1 cellular context compared by ENCODE assay signal in the genomic region with DNA sequence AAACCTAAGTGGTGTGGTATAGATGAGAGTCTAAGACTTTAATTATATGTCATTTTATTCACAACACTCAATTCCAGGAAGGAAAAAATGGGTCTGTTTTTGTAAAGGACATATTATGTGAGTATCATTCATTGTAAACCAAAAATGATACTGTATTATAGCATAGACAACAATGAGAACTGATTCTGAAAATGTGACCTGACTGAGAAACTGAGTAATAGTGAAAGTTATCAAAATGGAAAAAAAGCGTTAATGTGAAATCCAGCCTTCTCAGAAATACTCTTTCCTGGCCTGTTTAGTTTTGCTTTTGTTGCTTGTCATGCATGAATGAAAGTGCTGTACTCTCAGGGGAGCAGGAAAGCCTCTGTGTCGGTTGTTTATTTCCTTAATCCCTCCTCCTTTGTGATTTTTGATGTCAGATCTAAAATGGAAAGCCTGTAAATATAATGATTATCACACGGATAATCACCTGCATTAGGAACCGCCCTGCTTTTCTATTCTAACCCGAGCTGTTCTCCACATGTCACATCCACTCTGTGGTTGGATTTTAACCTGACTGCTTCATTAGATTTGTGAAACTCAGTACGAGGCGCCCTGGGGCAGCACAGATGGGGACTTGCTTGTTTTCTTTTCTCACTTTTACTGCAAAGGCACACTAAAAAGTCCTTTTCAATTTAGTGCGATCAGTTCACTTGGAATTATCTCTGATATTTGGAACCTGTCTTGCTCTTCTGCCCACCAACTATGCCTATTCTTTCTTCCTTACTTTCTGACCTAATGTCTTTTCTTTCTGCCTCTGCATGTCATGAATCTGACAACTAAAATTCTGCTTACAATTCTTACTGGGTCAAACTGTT.
TF ChIP-seq lines count a peak whose summit lies in the region.

No MANE protein-coding gene starts in this region.

TF ChIP-seq in HepG2, 621 proteins besides CTCF, POLR2A, EP300 and RAD21 (continued from another document):
- TF ChIP-seq, protein P1, sequence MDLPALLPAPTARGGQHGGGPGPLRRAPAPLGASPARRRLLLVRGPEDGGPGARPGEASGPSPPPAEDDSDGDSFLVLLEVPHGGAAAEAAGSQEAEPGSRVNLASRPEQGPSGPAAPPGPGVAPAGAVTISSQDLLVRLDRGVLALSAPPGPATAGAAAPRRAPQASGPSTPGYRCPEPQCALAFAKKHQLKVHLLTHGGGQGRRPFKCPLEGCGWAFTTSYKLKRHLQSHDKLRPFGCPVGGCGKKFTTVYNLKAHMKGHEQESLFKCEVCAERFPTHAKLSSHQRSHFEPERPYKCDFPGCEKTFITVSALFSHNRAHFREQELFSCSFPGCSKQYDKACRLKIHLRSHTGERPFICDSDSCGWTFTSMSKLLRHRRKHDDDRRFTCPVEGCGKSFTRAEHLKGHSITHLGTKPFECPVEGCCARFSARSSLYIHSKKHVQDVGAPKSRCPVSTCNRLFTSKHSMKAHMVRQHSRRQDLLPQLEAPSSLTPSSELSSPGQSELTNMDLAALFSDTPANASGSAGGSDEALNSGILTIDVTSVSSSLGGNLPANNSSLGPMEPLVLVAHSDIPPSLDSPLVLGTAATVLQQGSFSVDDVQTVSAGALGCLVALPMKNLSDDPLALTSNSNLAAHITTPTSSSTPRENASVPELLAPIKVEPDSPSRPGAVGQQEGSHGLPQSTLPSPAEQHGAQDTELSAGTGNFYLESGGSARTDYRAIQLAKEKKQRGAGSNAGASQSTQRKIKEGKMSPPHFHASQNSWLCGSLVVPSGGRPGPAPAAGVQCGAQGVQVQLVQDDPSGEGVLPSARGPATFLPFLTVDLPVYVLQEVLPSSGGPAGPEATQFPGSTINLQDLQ (CRISPR knock-in tag; IDR thresholded peaks at IDR 0.05) = no peak
- no peak for TF ChIP-seq FOXA1 (IDR thresholded peaks at IDR 0.05)
- TF ChIP-seq FOXA1 (CRISPR knock-in tag; IDR thresholded peaks at IDR 0.05) = no peak
